Comparison of ENCODE assay signal across 8 cellular contexts in genomic region chr11:72103754-72104167, GRCh38. TPM values are rescaled to one million over a fixed set of nuclear protein-coding genes. Genes with fewer than 3 reads are reported as not detected.
DNase-seq lines count a peak whose midpoint lies in the region; ATAC-seq and TF ChIP-seq lines count a peak whose summit lies in the region.

No MANE protein-coding gene starts in this region.

- DNase-seq in T-helper 1 cell (no peak), kidney epithelial cell (ENCODE audit: low read depth) (no peak), NCI-H146 treated with DMSO at 0.1 percent for 48 hours (lab: John Stamatoyannopoulos, UW; ENCODE audit: unreplicated experiment) (no peak)
- no peak for DNase-seq in activated naive CD8-positive, alpha-beta T cell treated with anti-CD3 and anti-CD28 coated beads, Interleukin-2, amount 50 U/mL, for 24 hours

- no peak for ATAC-seq in activated naive CD8-positive, alpha-beta T cell treated with anti-CD3 and anti-CD28 coated beads, Interleukin-2, amount 50 U/mL, for 24 hours
- ATAC-seq in GM18511 (IDR thresholded peaks at IDR 0.05; ENCODE audit: unreplicated experiment) = no peak
- ATAC-seq in HG02763 (IDR thresholded peaks at IDR 0.05; ENCODE audit: unreplicated experiment) = no peak

- no peaks in the 10 kb centered on the region for H3K27me3 ChIP-seq in kidney epithelial cell (ENCODE audit: control insufficient read depth, insufficient read depth, low read length)

- H3K27ac ChIP-seq in temporal lobe (ENCODE audit: low read depth, low read length) = peak overlapping the region; percentile 98

- peak overlapping the region; percentile 25 for H3K4me3 ChIP-seq in kidney epithelial cell (ENCODE audit: low read depth, low read length)

- H3K4me3 Mint-ChIP-seq in T-helper 1 cell treated with Interleukin-12 subunit alpha and Interleukin-12 subunit beta and Interleukin-4 antibody, amounts not matched to agents 30 μg/mL and 1 μg/mL, for 36 hours = peak overlapping the region; percentile 96
- H3K4me3 Mint-ChIP-seq in activated naive CD8-positive, alpha-beta T cell treated with anti-CD3 and anti-CD28 coated beads, Interleukin-2, amount 50 U/mL, for 24 hours = peak overlapping the region; percentile 95

- H3K27me3 Mint-ChIP-seq in T-helper 1 cell treated with Interleukin-12 subunit alpha and Interleukin-12 subunit beta and Interleukin-4 antibody, amounts not matched to agents 30 μg/mL and 1 μg/mL, for 36 hours (ENCODE audit: low read depth) = no peaks in the 10 kb centered on the region
- no peaks in the 10 kb centered on the region for H3K27me3 Mint-ChIP-seq in activated naive CD8-positive, alpha-beta T cell treated with anti-CD3 and anti-CD28 coated beads, Interleukin-2, amount 50 U/mL, for 24 hours

- H3K4me1 Mint-ChIP-seq in T-helper 1 cell treated with Interleukin-12 subunit alpha and Interleukin-12 subunit beta and Interleukin-4 antibody, amounts not matched to agents 30 μg/mL and 1 μg/mL, for 36 hours (ENCODE audit: low read depth) = peaks cover 35% of the 10 kb centered on the region
- peaks cover 41% of the 10 kb centered on the region for H3K4me1 Mint-ChIP-seq in activated naive CD8-positive, alpha-beta T cell treated with anti-CD3 and anti-CD28 coated beads, Interleukin-2, amount 50 U/mL, for 24 hours

- no peaks in the 10 kb centered on the region for H3K9me3 Mint-ChIP-seq in T-helper 1 cell treated with Interleukin-12 subunit alpha and Interleukin-12 subunit beta and Interleukin-4 antibody, amounts not matched to agents 30 μg/mL and 1 μg/mL, for 36 hours
- H3K9me3 Mint-ChIP-seq in activated naive CD8-positive, alpha-beta T cell treated with anti-CD3 and anti-CD28 coated beads, Interleukin-2, amount 50 U/mL, for 24 hours = no peaks in the 10 kb centered on the region

- peaks cover 12% of the 10 kb centered on the region for H3K36me3 Mint-ChIP-seq in T-helper 1 cell treated with Interleukin-12 subunit alpha and Interleukin-12 subunit beta and Interleukin-4 antibody, amounts not matched to agents 30 μg/mL and 1 μg/mL, for 36 hours (ENCODE audit: low read depth)
- H3K36me3 Mint-ChIP-seq in activated naive CD8-positive, alpha-beta T cell treated with anti-CD3 and anti-CD28 coated beads, Interleukin-2, amount 50 U/mL, for 24 hours (ENCODE audit: low read depth) = peaks cover 10% of the 10 kb centered on the region

- H3K27ac Mint-ChIP-seq in T-helper 1 cell treated with Interleukin-12 subunit alpha and Interleukin-12 subunit beta and Interleukin-4 antibody, amounts not matched to agents 30 μg/mL and 1 μg/mL, for 36 hours = peak overlapping the region; percentile 89
- H3K27ac Mint-ChIP-seq in activated naive CD8-positive, alpha-beta T cell treated with anti-CD3 and anti-CD28 coated beads, Interleukin-2, amount 50 U/mL, for 24 hours = peak overlapping the region; percentile 95

- TF ChIP-seq CTCF in kidney epithelial cell (IDR thresholded peaks at IDR 0.05; ENCODE audit: insufficient read depth, low read length, poor library complexity, severe bottlenecking) = no peak

- H3K36me3 ChIP-seq in kidney epithelial cell (ENCODE audit: control insufficient read depth, insufficient read depth, low read length) = no peaks in the 10 kb centered on the region

RNA-seq across cellular contexts. Expression of gene LAMTOR1, which starts 0.7 kb away (rescaled TPM):
- total RNA-seq in kidney epithelial cell (201 and 207 TPM in 2 replicates), temporal lobe (34.4 TPM)

RNA-seq across cellular contexts. Expression of gene TOMT, which starts 2.0 kb away (rescaled TPM):
- total RNA-seq in kidney epithelial cell (not detected in 2 replicates), temporal lobe (not detected)

RNA-seq across cellular contexts. Expression of gene ANAPC15, which starts 8.7 kb away (rescaled TPM):
- total RNA-seq in kidney epithelial cell (31.7 and 31.8 TPM in 2 replicates), temporal lobe (12.5 TPM)

RNA-seq across cellular contexts. Expression of gene LRRC51, which starts 23.1 kb away (rescaled TPM):
- total RNA-seq in kidney epithelial cell = 5.7 and 7.3 TPM in 2 replicates
- 5.7 TPM for total RNA-seq in temporal lobe

RNA-seq across cellular contexts. Expression of gene NUMA1, which starts 23.4 kb away (rescaled TPM):
- total RNA-seq in kidney epithelial cell = 144 and 157 TPM in 2 replicates
- 110 TPM for total RNA-seq in temporal lobe
